ENCODE assay signal across 21 cellular contexts in genomic region chr2:71283131-71283530, GRCh38. TPM values are rescaled to one million over a fixed set of nuclear protein-coding genes. Genes with fewer than 3 reads are reported as not detected.
DNase-seq lines count a peak whose midpoint lies in the region; ATAC-seq and TF ChIP-seq lines count a peak whose summit lies in the region.
"Had no signal": no experiment of that assay in that cellular context is flagged by ENCODE, and none has a peak within 500 bp of the region (broad histone marks: within the 10 kb centered on the region; RNA-seq: fewer than 3 reads in every experiment).

No MANE protein-coding gene starts in this region.

- POLR2A ChIA-PET in HEK293 (lab: Yijun Ruan, JAX) = no interaction called here

- H3K36me3 ChIP-seq in HEK293 (ENCODE audit: control insufficient read depth in 2 of 2, insufficient read depth in 1 of 2, low read length in 2 of 2) (no peaks in the 10 kb centered on the region), psoas muscle (ENCODE audit: insufficient read depth in 1 of 2, low read depth in 1 of 2) (no peaks in the 10 kb centered on the region), aorta (ENCODE audit: control insufficient read depth in 1 of 2, insufficient read depth in 2 of 2, low read length in 1 of 2) (no peaks in the 10 kb centered on the region)
- H3K36me3 ChIP-seq: BE2C, BLaER1 had no signal

- no peaks in the 10 kb centered on the region for H3K9me3 Mint-ChIP-seq in immature natural killer cell
- H3K9me3 Mint-ChIP-seq: CD14-positive monocyte; CD4-positive, alpha-beta memory T cell had no signal

- no peak overlapping the region for H3K27ac Mint-ChIP-seq in immature natural killer cell
- H3K27ac Mint-ChIP-seq: CD14-positive monocyte; CD4-positive, alpha-beta memory T cell; CD4-positive, CD25-positive, alpha-beta regulatory T cell; CD8-positive, alpha-beta memory T cell had no signal

- no peak overlapping the region for H3K4me3 ChIP-seq in HEK293 (ENCODE audit: low read depth, low read length)
- no peak overlapping the region for H3K4me3 ChIP-seq in psoas muscle
- H3K4me3 ChIP-seq in aorta (ENCODE audit: low read length in 2 of 2) = no peak overlapping the region
- H3K4me3 ChIP-seq: BLaER1, GM12878 had no signal

- peak; percentile 88 to 90 for DNase-seq in NCI-H526 (lab: John Stamatoyannopoulos, UW)
- DNase-seq in psoas muscle = no peak
- no peak for DNase-seq in aorta
- no peak for DNase-seq in immature natural killer cell
- DNase-seq: 8988T; BE2C; C1 segment of cervical spinal cord; CD4-positive, alpha-beta memory T cell; CD8-positive, alpha-beta memory T cell; COR-L47; DMS 273 treated with DMSO at 0.1 percent for 48 hours; DMS153; DMS79; DND-41; GDM1 had no signal

- no peak overlapping the region for H3K27ac ChIP-seq in HEK293 (ENCODE audit: extremely low read depth, low read depth, low read length)
- H3K27ac ChIP-seq in psoas muscle = peak overlapping the region; percentile 93
- no peak overlapping the region for H3K27ac ChIP-seq in aorta (ENCODE audit: low read depth in 1 of 2, low read length in 2 of 2)
- H3K27ac ChIP-seq: BLaER1 had no signal

- no peaks in the 10 kb centered on the region for H3K36me3 Mint-ChIP-seq in immature natural killer cell
- H3K36me3 Mint-ChIP-seq: CD14-positive monocyte; CD4-positive, alpha-beta memory T cell; CD4-positive, CD25-positive, alpha-beta regulatory T cell; CD8-positive, alpha-beta memory T cell had no signal

- TF ChIP-seq CTCF in HEK293 (tag by site-specific recombination; IDR thresholded peaks at IDR 0.05) (no peak), psoas muscle (IDR thresholded peaks at IDR 0.05) (no peak)

- WGBS in psoas muscle, 3 donors = 92 to 97% (median 93%) methylated on average over 5 of the region's 5 CpGs
- WGBS in aorta, 2 donors = 87 to 90% methylated on average over 5 of the region's 5 CpGs

- H3K4me1 ChIP-seq in HEK293 (ENCODE audit: control insufficient read depth, insufficient read depth, low read length) (peaks cover 10% of the 10 kb centered on the region), psoas muscle (peaks cover 55% of the 10 kb centered on the region), aorta (ENCODE audit: control insufficient read depth in 1 of 2, insufficient read depth in 2 of 2, low read length in 2 of 2) (no peaks in the 10 kb centered on the region)
- H3K4me1 ChIP-seq: BE2C, BLaER1 had no signal

- no peaks in the 10 kb centered on the region for H3K27me3 ChIP-seq in psoas muscle (ENCODE audit: insufficient read depth in 3 of 3, low read length in 2 of 3)
- no peaks in the 10 kb centered on the region for H3K27me3 ChIP-seq in aorta (ENCODE audit: control insufficient read depth in 1 of 2, insufficient read depth in 2 of 2, low read length in 1 of 2)
- H3K27me3 ChIP-seq: BLaER1 had no signal

- ATAC-seq in psoas muscle (no peak), GM21447 (IDR thresholded peaks at IDR 0.05; ENCODE audit: unreplicated experiment) (no peak), aorta (ENCODE audit: low FRiP score) (no peak)

- intact Hi-C loops in psoas muscle (cut with DNase I) (loop anchor here in 1 of 2 donors (5.0 kb wide), 1 partner anchor 44 kb away; no protein-coding TSS in a partner anchor), aorta (cut with DNase I) (no loop called here)

- H3K9me3 ChIP-seq in HEK293 (ENCODE audit: control insufficient read depth, insufficient read depth, low read depth, low read length) (no peaks in the 10 kb centered on the region), psoas muscle (no peaks in the 10 kb centered on the region), aorta (ENCODE audit: control insufficient read depth, low read length) (no peaks in the 10 kb centered on the region)
- H3K9me3 ChIP-seq: BE2C, BLaER1 had no signal

- CTCF ChIA-PET in HEK293 (lab: Yijun Ruan, JAX) = interaction anchor here (1.0 to 3.2 kb wide), 3 partner anchors 16 to 59 kb away, joined by 3 to 26 read pairs (median 12); partner anchors contain the start of gene ZNF638

- H3K4me3 Mint-ChIP-seq in immature natural killer cell = no peak overlapping the region
- H3K4me3 Mint-ChIP-seq: CD14-positive monocyte; CD4-positive, alpha-beta memory T cell; CD4-positive, CD25-positive, alpha-beta regulatory T cell; CD8-positive, alpha-beta memory T cell had no signal

- H3K27me3 Mint-ChIP-seq in immature natural killer cell (ENCODE audit: low read depth in 3 of 3) = peaks cover 0 to 10% (median 2%) of the 10 kb centered on the region in 3 donors

- no peaks in the 10 kb centered on the region for H3K4me1 Mint-ChIP-seq in immature natural killer cell
- H3K4me1 Mint-ChIP-seq: CD4-positive, alpha-beta memory T cell; CD4-positive, CD25-positive, alpha-beta regulatory T cell; CD8-positive, alpha-beta memory T cell had no signal

TF ChIP-seq in HEK293, 187 proteins besides CTCF, POLR2A, EP300 and RAD21:
- TF ChIP-seq ZNF280D (tag by site-specific recombination; IDR thresholded peaks at IDR 0.05) (no peak), ZNF510 (tag by site-specific recombination; IDR thresholded peaks at IDR 0.05; ENCODE audit: insufficient replicate concordance) (peak; percentile 97), ZNF707 (tag by site-specific recombination; IDR thresholded peaks at IDR 0.05) (no peak)
TF ChIP-seq in HEK293: peak in this region for 1.

RNA-seq across cellular contexts. Expression of gene ZNF638, which starts 48.5 kb away (rescaled TPM):
- 10 to 100 TPM; 62.3 to 73.6 (median 65.4) TPM for total RNA-seq in psoas muscle
- 10 to 100 TPM; 50.5 to 58.6 (median 56.3) TPM for polyA plus RNA-seq in psoas muscle
- total RNA-seq in aorta = 100 to 1,000 TPM; 143 to 184 TPM
- 100 to 1,000 TPM in 1 of 2 donors, 10 to 100 TPM in 1; 23.8 to 110 TPM for polyA plus RNA-seq in aorta
- 10 to 100 TPM in 2 of 3 donors, 1 to 10 TPM in 1; 9.4 to 37.7 (median 21.8) TPM for polyA plus RNA-seq in immature natural killer cell

RNA-seq across cellular contexts. Expression of gene PAIP2B, which starts 56.2 kb away (rescaled TPM):
- total RNA-seq in psoas muscle (10 to 100 TPM; 14.0 to 47.4 (median 36.9) TPM), aorta (1 to 10 TPM; 4.9 to 5.4 TPM)
- polyA plus RNA-seq in psoas muscle (10 to 100 TPM in 1 of 3 donors, 1 to 10 TPM in 2; 2.7 to 10.6 (median 7.2) TPM), aorta (1 to 10 TPM; 1.3 to 4.1 TPM), immature natural killer cell (1 to 10 TPM; 1.3 to 2.5 (median 1.6) TPM)

Comparison
In these comparisons a context has a peak if more than half of its experiments do, and no peak if none do; other contexts are left out.
1. DNase-seq: peak in NCI-H526 (2 of 2); none in psoas muscle (0 of 2), aorta (0 of 2) and immature natural killer cell (0 of 3).